10 cellular contexts compared by ENCODE assay signal in the genomic region with DNA sequence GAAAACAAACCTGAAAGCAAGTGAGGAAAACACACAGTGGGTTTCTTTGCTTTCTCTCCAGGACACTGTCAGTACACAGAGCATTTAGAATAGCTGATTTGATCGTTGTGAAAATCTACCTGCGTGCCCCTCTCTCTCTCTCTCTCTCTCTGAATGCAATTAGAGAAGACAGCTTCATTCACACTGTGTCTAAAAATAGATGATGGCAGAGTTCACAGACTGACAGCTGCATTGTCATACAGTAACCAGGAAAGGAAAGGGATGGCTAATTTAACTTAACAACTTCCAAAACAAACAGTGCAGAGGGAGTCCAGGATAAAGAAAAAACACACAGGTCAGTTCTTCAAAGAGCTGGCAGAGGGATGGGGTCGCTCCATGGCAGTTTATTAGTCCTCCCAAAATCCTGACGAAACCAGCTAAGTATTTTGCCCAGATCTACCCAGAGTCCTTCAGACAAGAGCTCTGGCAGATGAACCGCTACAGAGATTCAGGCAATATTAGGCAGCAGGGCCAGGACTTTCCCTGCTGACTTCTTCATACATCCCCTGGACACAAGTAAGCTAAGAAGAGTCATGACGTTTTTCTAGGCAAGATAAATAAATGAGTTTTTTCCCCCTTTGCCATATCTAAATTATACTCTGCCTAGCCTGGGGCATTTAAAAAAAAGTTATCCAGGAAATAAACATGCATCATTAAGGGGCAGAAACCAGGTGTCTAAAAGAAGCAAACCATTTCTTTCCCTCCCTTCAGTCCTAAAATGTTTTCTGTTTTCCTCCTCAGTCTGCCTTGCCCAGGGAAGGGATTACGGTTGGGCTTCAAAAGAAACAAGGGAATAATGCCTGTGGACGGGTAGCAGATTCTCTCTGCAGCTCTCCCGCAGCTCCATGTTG. TPM values are rescaled to one million over a fixed set of nuclear protein-coding genes. Genes with fewer than 3 reads are reported as not detected.
DNase-seq lines count a peak whose midpoint lies in the region; ATAC-seq, FAIRE-seq and TF ChIP-seq lines count a peak whose summit lies in the region.
"Had no signal": no experiment of that assay in that cellular context is flagged by ENCODE, and none has a peak within 500 bp of the region (broad histone marks: within the 10 kb centered on the region; RNA-seq: fewer than 3 reads in every experiment).

No MANE protein-coding gene starts in this region.

- H3K9me3 ChIP-seq in HUES48 (ENCODE audit: control insufficient read depth, insufficient read depth, low read length) (no peaks in the 10 kb centered on the region), right atrium auricular region (no peaks in the 10 kb centered on the region), gastrocnemius medialis (no peaks in the 10 kb centered on the region)

- peak; percentile 52 to 79 for ATAC-seq in gastrocnemius medialis

- TF ChIP-seq POLR2A in gastrocnemius medialis (IDR thresholded peaks at IDR 0.05) (no peak), GM12891 (IDR thresholded peaks at IDR 0.05; ENCODE audit: low read depth, low read length) (no peak)

- no peaks in the 10 kb centered on the region for H3K36me3 ChIP-seq in HUES48 (ENCODE audit: control insufficient read depth, insufficient read depth, low read length)
- H3K36me3 ChIP-seq in right atrium auricular region: no peaks in the 10 kb centered on the region
- no peaks in the 10 kb centered on the region for H3K36me3 ChIP-seq in gastrocnemius medialis

- H3K4me1 ChIP-seq in HUES48 (ENCODE audit: control insufficient read depth, insufficient read depth, low read length) (peaks cover 6% of the 10 kb centered on the region; the same call in 1 of the 2 replicates), right atrium auricular region (peaks cover 0 to 62% of the 10 kb centered on the region in 2 donors), gastrocnemius medialis (peaks cover 32 to 36% of the 10 kb centered on the region in 2 donors)

- no peak overlapping the region for H3K9ac ChIP-seq in HUES48 (ENCODE audit: low read depth, low read length)

- in situ Hi-C loops in gastrocnemius medialis (cut with MboI; ENCODE audit: low sequenced_read_pairs in 4 of 4): no loop called here

- no peak for FAIRE-seq in GM12891 (lab: Jason Lieb, UNC)

- H3K27me3 ChIP-seq in HUES48 (ENCODE audit: control insufficient read depth, insufficient read depth, low read length) (no peaks in the 10 kb centered on the region), right atrium auricular region (no peaks in the 10 kb centered on the region), gastrocnemius medialis (no peaks in the 10 kb centered on the region)

- peak; percentile 35 for DNase-seq in SW480 (ENCODE audit: low spot score)
- no peak for DNase-seq in right atrium auricular region (ENCODE audit: low spot score)
- DNase-seq in gastrocnemius medialis: no peak
- DNase-seq in ureter (ENCODE audit: low spot score): no peak
- DNase-seq in GM12891 (ENCODE audit: insufficient read length, low spot score): no peak
- DNase-seq in stimulated activated CD4-positive, alpha-beta T cell treated with anti-CD3 and anti-CD28 coated beads, Interleukin-1b, Interleukin-23, amount 100 ng/mL, for 48 hours: no peak
- DNase-seq in activated CD4-positive, alpha-beta T cell treated with anti-CD3 and anti-CD28 coated beads for 1 hour: no peak
- DNase-seq: activated CD4-positive, alpha-beta T cell treated with anti-CD3 and anti-CD28 coated beads, Interleukin-2, amount 50 U/mL, for 1 hour; stimulated activated naive CD4-positive, alpha-beta T cell had no signal

- no peak overlapping the region for H3K4me3 ChIP-seq in HUES48 (ENCODE audit: low read depth, low read length)
- H3K4me3 ChIP-seq in right atrium auricular region: no peak overlapping the region
- peak overlapping the region; percentile 14 to 42 (median 22) for H3K4me3 ChIP-seq in gastrocnemius medialis

- TF ChIP-seq CTCF in right atrium auricular region (IDR thresholded peaks at IDR 0.05) (no peak), gastrocnemius medialis (IDR thresholded peaks at IDR 0.05 in 4 of 5, conservative IDR thresholded peaks at IDR 0.05 in 1 of 5) (no peak)

- H3K27ac ChIP-seq in HUES48 (ENCODE audit: low read depth, low read length): peak overlapping the region; percentile 32
- peak overlapping the region; percentile 62 to 86 for H3K27ac ChIP-seq in right atrium auricular region
- peak overlapping the region; percentile 41 to 73 (median 58) for H3K27ac ChIP-seq in gastrocnemius medialis

- intact Hi-C loops in gastrocnemius medialis (cut with DNase I; ENCODE audit: low total_unique reads): no loop called here

TF ChIP-seq in GM12891, 5 proteins besides CTCF, POLR2A, EP300 and RAD21:
- TF ChIP-seq POLR2AphosphoS5 (IDR thresholded peaks at IDR 0.05; ENCODE audit: low read depth, low read length) (no peak), PAX5 (IDR thresholded peaks at IDR 0.05; ENCODE audit: insufficient read depth, low read length, severe bottlenecking) (no peak), POU2F2 (IDR thresholded peaks at IDR 0.05; ENCODE audit: low read depth, low read length) (no peak), TAF1 (IDR thresholded peaks at IDR 0.05; ENCODE audit: low read depth, low read length) (no peak), SPI1 (IDR thresholded peaks at IDR 0.05; ENCODE audit: low read depth, low read length) (no peak)

RNA-seq across cellular contexts. Expression of gene WLS, which starts 58.8 kb away (rescaled TPM):
- total RNA-seq in right atrium auricular region: 10 to 100 TPM; 51.0 to 55.8 TPM
- total RNA-seq in gastrocnemius medialis: 10 to 100 TPM in 3 of 4 donors, 1 to 10 TPM in 1; 8.6 to 15.7 (median 11.6) TPM
- 186 TPM for total RNA-seq in ureter
- 0.09 TPM for polyA plus RNA-seq in GM12891 (2012; ENCODE audit: low read depth, missing spikeins)

Comparison
In these comparisons a context has a peak if more than half of its experiments do, and no peak if none do; other contexts are left out.
1. H3K4me3 ChIP-seq: peak in gastrocnemius medialis (4 of 4); none in HUES48 (single experiment) and right atrium auricular region (0 of 2).
2. Peak in every context shown above with its lines, with median percentiles within 50 percentile points of each other: H3K27ac ChIP-seq.